ENCODE assay signal across 25 cellular contexts in genomic region chr11:866481-866880, GRCh38. TPM values are rescaled to one million over a fixed set of nuclear protein-coding genes. Genes with fewer than 3 reads are reported as not detected.
A peak's percentile ranks its signal among the peaks of the same experiment; 100 is the strongest.
DNase-seq lines count a peak whose midpoint lies in the region; ATAC-seq, FAIRE-seq and TF ChIP-seq lines count a peak whose summit lies in the region.
"Had no signal": no experiment of that assay in that cellular context is flagged by ENCODE, and none has a peak within 500 bp of the region (broad histone marks: within the 10 kb centered on the region; RNA-seq: fewer than 3 reads in every experiment).

No MANE protein-coding gene starts in this region.

- no peak for TF ChIP-seq CTCF in A549 (IDR thresholded peaks at IDR 0.05)
- TF ChIP-seq CTCF in RWPE1 (conservative IDR thresholded peaks at IDR 0.05; ENCODE audit: low read depth) = no peak

- WGBS in A549 (ENCODE audit: missing lambda C conversion rate) = 88% methylated on average over 10 of the region's 14 CpGs

- no peak overlapping the region for H3K4me3 ChIP-seq in A549
- H3K4me3 ChIP-seq: BLaER1, Peyer's patch, SK-N-MC had no signal

- TF ChIP-seq RAD21 in A549 (conservative IDR thresholded peaks at IDR 0.05 in 1 of 2, IDR thresholded peaks at IDR 0.05 in 1 of 2) = no peak

- no peak for FAIRE-seq in A549 (lab: Jason Lieb, UNC)
- FAIRE-seq: D721Med, GM19239 had no signal

- no peak for TF ChIP-seq POLR2A in A549 (IDR thresholded peaks at IDR 0.05; ENCODE audit: low read length)

- ATAC-seq in A549 (peak; percentile 1; a peak in 1 of 6 replicates), left lobe of liver (peak; percentile 1)

- DNase-seq in A549 (ENCODE audit: low read depth in 1 of 2, low spot score in 1 of 2) (no peak), RWPE1 (ENCODE audit: low spot score) (no peak), left lobe of liver (ENCODE audit: low spot score) (no peak), UCSD-AML1 (lab: John Stamatoyannopoulos, UW; ENCODE audit: unreplicated experiment) (no peak), posterior vena cava (ENCODE audit: low spot score) (no peak)
- no peak for DNase-seq in stimulated activated CD4-positive, alpha-beta T cell treated with anti-CD3 and anti-CD28 coated beads, Interleukin-12 subunit alpha, Interleukin-12 subunit beta, amount 100 ng/mL, for 4 hours
- DNase-seq: CD4-positive, CD25-positive, alpha-beta regulatory T cell; KBM-7; MV-4-11; NCI-H1105; NCI-H1436 treated with DMSO at 0.1 percent for 48 hours; NCI-H1930; NCI-H2107; NCI-H524; NCI-H774; NK-92 treated with Interleukin-12 subunit alpha and Interleukin-12 subunit beta, amount 100 ng/mL, for 24 hours; Peyer's patch; SIG-M5 had no signal

- intact Hi-C loops in posterior vena cava (cut with DNase I) = loop anchor here in 1 of 2 donors (10.0 kb wide), 1 partner anchor 178 kb away; no protein-coding TSS in a partner anchor

- CTCF ChIA-PET in A549 (lab: Yijun Ruan, JAX) (interaction anchor here (1.5 to 5.2 kb wide), 4 partner anchors 11 to 184 kb away, joined by 6 to 25 read pairs (median 14); partner anchors contain the start of gene AP2A2), RWPE1 (lab: Yijun Ruan, JAX) (interaction anchor here (0.6 to 1.2 kb wide), 2 partner anchors 31 to 185 kb away, joined by 3 read pairs; no protein-coding TSS in a partner anchor)

- H3K4me1 ChIP-seq in A549 = peaks cover 38% of the 10 kb centered on the region; the same call in 2 of the 3 replicates

- H3K9me3 ChIP-seq in A549 = no peaks in the 10 kb centered on the region
- H3K9me3 ChIP-seq: BLaER1, Peyer's patch had no signal

- H3K27ac ChIP-seq in A549 (peak overlapping the region in 1 of 2 experiments; percentile 24; a peak in 2 of 6 replicates), RWPE1 (peak overlapping the region; percentile 74)
- H3K27ac ChIP-seq: BLaER1, Peyer's patch, SK-N-MC had no signal

- no peak for TF ChIP-seq EP300 in A549 (IDR thresholded peaks at IDR 0.05)

- H3K4me2 ChIP-seq in A549 = no peak overlapping the region
- H3K4me2 ChIP-seq: BLaER1 had no signal

- POLR2A ChIA-PET in A549 (lab: Yijun Ruan, JAX) (no interaction called here), RWPE1 (lab: Yijun Ruan, JAX; ENCODE audit: low non-redundant PET) (interaction anchor here (0.6 kb wide), 1 partner anchor 44 kb away, joined by 7 read pairs; no protein-coding TSS in a partner anchor)

TF ChIP-seq in A549, 52 proteins besides CTCF, POLR2A, EP300 and RAD21:
- TF ChIP-seq RNF2 (IDR thresholded peaks at IDR 0.05; ENCODE audit: borderline replicate concordance, low read depth) = no peak
- TF ChIP-seq, protein P1, sequence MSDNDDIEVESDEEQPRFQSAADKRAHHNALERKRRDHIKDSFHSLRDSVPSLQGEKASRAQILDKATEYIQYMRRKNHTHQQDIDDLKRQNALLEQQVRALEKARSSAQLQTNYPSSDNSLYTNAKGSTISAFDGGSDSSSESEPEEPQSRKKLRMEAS (IDR thresholded peaks at IDR 0.05) = no peak
- TF ChIP-seq POLR2AphosphoS2 (conservative IDR thresholded peaks at IDR 0.05; ENCODE audit: low read length) = no peak; the same call in 1 of the 2 replicates
- TF ChIP-seq TFCP2L1 (CRISPR knock-in tag; IDR thresholded peaks at IDR 0.05) = peak; percentile 16; the same call in 1 of the 2 replicates
- TF ChIP-seq ZFP36 (IDR thresholded peaks at IDR 0.05; ENCODE audit: borderline replicate concordance, partially characterized antibody) = no peak
- TF ChIP-seq RCOR1 (IDR thresholded peaks at IDR 0.05; ENCODE audit: low read depth, low read length) = no peak
- TF ChIP-seq GATA3 (IDR thresholded peaks at IDR 0.05; ENCODE audit: borderline replicate concordance) = no peak
- TF ChIP-seq, protein P2, sequence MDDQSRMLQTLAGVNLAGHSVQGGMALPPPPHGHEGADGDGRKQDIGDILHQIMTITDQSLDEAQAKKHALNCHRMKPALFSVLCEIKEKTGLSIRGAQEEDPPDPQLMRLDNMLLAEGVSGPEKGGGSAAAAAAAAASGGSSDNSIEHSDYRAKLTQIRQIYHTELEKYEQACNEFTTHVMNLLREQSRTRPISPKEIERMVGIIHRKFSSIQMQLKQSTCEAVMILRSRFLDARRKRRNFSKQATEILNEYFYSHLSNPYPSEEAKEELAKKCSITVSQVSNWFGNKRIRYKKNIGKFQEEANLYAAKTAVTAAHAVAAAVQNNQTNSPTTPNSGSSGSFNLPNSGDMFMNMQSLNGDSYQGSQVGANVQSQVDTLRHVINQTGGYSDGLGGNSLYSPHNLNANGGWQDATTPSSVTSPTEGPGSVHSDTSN (IDR thresholded peaks at IDR 0.05) = 0 out of 2 replicates have a peak, but pooled peaks have one; percentile 3
- no peak for TF ChIP-seq MYC (IDR thresholded peaks at IDR 0.05; ENCODE audit: borderline replicate concordance, low read length)

RNA-seq across cellular contexts. Expression of gene TSPAN4, which starts 23.8 kb away (rescaled TPM):
- polyA plus RNA-seq in A549 (2011; rRNA removed) (83.5 and 87.8 TPM in 2 replicates), A549 (2017; fragmentation: RNase III; extraction: RNeasy Plus Mini Kit Qiagen cat#74134 plus additional on column Dnase treatment) (145 to 150 TPM (median 146 TPM) in 3 replicates)
- 286 and 346 TPM in 2 replicates for polyA plus RNA-seq in A549 (2012; cell fraction: cytosol; rRNA removed)
- 714 and 975 TPM in 2 replicates for polyA plus RNA-seq in A549 (2012; cell fraction: nucleus; rRNA removed)
- polyA minus RNA-seq in A549 (2011; rRNA and poly(A)+ RNA removed) = 46.9 and 63.5 TPM in 2 replicates
- total RNA-seq in left lobe of liver (17.1 TPM), posterior vena cava (10 to 100 TPM; 75.7 to 97.3 TPM)

RNA-seq across cellular contexts. Expression of gene POLR2L, which starts 24.2 kb away (rescaled TPM):
- polyA plus RNA-seq in A549 (2011; rRNA removed) = 140 and 197 TPM in 2 replicates
- 1,407 and 1,430 TPM in 2 replicates for polyA plus RNA-seq in A549 (2012; cell fraction: cytosol; rRNA removed)
- polyA plus RNA-seq in A549 (2012; cell fraction: nucleus; rRNA removed) = 294 and 364 TPM in 2 replicates
- polyA plus RNA-seq in A549 (2017; fragmentation: RNase III; extraction: RNeasy Plus Mini Kit Qiagen cat#74134 plus additional on column Dnase treatment) = 773 to 868 TPM (median 807 TPM) in 3 replicates
- polyA minus RNA-seq in A549 (2011; rRNA and poly(A)+ RNA removed) = 73.3 and 88.5 TPM in 2 replicates
- total RNA-seq in left lobe of liver = 81.5 TPM
- 10 to 100 TPM; 63.9 to 91.4 TPM for total RNA-seq in posterior vena cava

RNA-seq across cellular contexts. Expression of gene CD151, which starts 33.7 kb away (rescaled TPM):
- 409 and 523 TPM in 2 replicates for polyA plus RNA-seq in A549 (2011; rRNA removed)
- 964 and 1,353 TPM in 2 replicates for polyA plus RNA-seq in A549 (2012; cell fraction: cytosol; rRNA removed)
- 1,564 and 2,065 TPM in 2 replicates for polyA plus RNA-seq in A549 (2012; cell fraction: nucleus; rRNA removed)
- 649 to 701 TPM (median 695 TPM) in 3 replicates for polyA plus RNA-seq in A549 (2017; fragmentation: RNase III; extraction: RNeasy Plus Mini Kit Qiagen cat#74134 plus additional on column Dnase treatment)
- polyA minus RNA-seq in A549 (2011; rRNA and poly(A)+ RNA removed) = 530 and 576 TPM in 2 replicates
- 120 TPM for total RNA-seq in left lobe of liver
- total RNA-seq in posterior vena cava = 100 to 1,000 TPM; 473 to 490 TPM

RNA-seq across cellular contexts. Expression of gene CRACR2B, which starts 38.8 kb away (rescaled TPM):
- polyA plus RNA-seq in A549 (2011; rRNA removed) (1.2 and 1.8 TPM in 2 replicates), A549 (2017; fragmentation: RNase III; extraction: RNeasy Plus Mini Kit Qiagen cat#74134 plus additional on column Dnase treatment) (3.0 to 3.3 TPM (median 3.1 TPM) in 3 replicates)
- 2.9 and 3.3 TPM in 2 replicates for polyA plus RNA-seq in A549 (2012; cell fraction: cytosol; rRNA removed)
- polyA plus RNA-seq in A549 (2012; cell fraction: nucleus; rRNA removed) = 8.2 and 9.3 TPM in 2 replicates
- 0.70 and 1.2 TPM in 2 replicates for polyA minus RNA-seq in A549 (2011; rRNA and poly(A)+ RNA removed)
- total RNA-seq in left lobe of liver (3.5 TPM), posterior vena cava (1 to 10 TPM; 3.5 to 4.3 TPM)
- total RNA-seq: A172, H4, HT1080 had no signal

RNA-seq across cellular contexts. Expression of gene CHID1, which starts 44.1 kb away (rescaled TPM):
- polyA plus RNA-seq in A549 (2011; rRNA removed) (53.8 and 58.4 TPM in 2 replicates), A549 (2017; fragmentation: RNase III; extraction: RNeasy Plus Mini Kit Qiagen cat#74134 plus additional on column Dnase treatment) (70.5 to 74.4 TPM (median 70.6 TPM) in 3 replicates)
- 86.9 and 87.3 TPM in 2 replicates for polyA plus RNA-seq in A549 (2012; cell fraction: cytosol; rRNA removed)
- 85.8 and 99.4 TPM in 2 replicates for polyA plus RNA-seq in A549 (2012; cell fraction: nucleus; rRNA removed)
- polyA minus RNA-seq in A549 (2011; rRNA and poly(A)+ RNA removed) = 56.0 and 69.2 TPM in 2 replicates
- total RNA-seq in left lobe of liver (146 TPM), posterior vena cava (10 to 100 TPM; 57.9 to 88.5 TPM)
